ENCODE assay signal across 20 cellular contexts in the genomic region with DNA sequence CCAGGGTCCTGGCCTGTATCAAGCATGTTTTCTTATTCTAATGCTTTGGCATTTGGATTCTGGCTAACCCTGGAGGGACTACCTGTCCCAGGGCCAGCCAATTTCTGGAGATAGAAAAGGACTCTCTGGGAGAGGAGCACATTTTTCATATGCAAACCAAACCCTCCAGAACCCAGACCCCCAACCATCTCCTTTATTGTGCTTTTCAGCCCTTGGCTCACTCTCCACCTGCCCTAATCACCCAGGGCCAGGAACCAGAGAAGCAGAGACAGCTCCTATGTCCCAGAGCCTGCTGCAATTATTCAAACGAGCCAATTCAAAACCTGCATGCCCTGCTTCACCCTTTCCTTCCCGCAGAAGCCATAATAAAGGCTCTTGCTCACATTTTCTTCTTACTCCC. TPM values are rescaled to one million over a fixed set of nuclear protein-coding genes. Genes with fewer than 3 reads are reported as not detected.
DNase-seq lines count a peak whose midpoint lies in the region; ATAC-seq and TF ChIP-seq lines count a peak whose summit lies in the region.
"Had no signal": no experiment of that assay in that cellular context is flagged by ENCODE, and none has a peak within 500 bp of the region (broad histone marks: within the 10 kb centered on the region; RNA-seq: fewer than 3 reads in every experiment).

No MANE protein-coding gene starts in this region.

- H3K4me3 ChIP-seq in HUES64 (ENCODE audit: low read length), result no peak overlapping the region
- H3K4me3 ChIP-seq in neural cell (ENCODE audit: low read length), result no peak overlapping the region
- H3K4me3 ChIP-seq in smooth muscle cell, result no peak overlapping the region
- H3K4me3 ChIP-seq in PC-9, result no peak overlapping the region
- H3K4me3 ChIP-seq: GM12878, GM23248, SJSA1 had no signal

- intact Hi-C loops in PC-9 (cut with micrococcal nuclease; ENCODE audit: unreplicated experiment), result no loop called here

- H3K9me3 ChIP-seq in HUES64 (ENCODE audit: insufficient read depth, low read depth, low read length) (no peaks in the 10 kb centered on the region), neural cell (ENCODE audit: low read length) (no peaks in the 10 kb centered on the region), smooth muscle cell (replicated peaks; ENCODE audit: low read depth) (no peaks in the 10 kb centered on the region), PC-9 (ENCODE audit: insufficient read depth, low read depth) (no peaks in the 10 kb centered on the region)
- H3K9me3 ChIP-seq: BE2C, SJSA1 had no signal

- no peaks in the 10 kb centered on the region for H3K79me2 ChIP-seq in neural cell (replicated peaks; ENCODE audit: insufficient read depth, low read length)
- no peaks in the 10 kb centered on the region for H3K79me2 ChIP-seq in smooth muscle cell (ENCODE audit: low read depth)
- H3K79me2 ChIP-seq in PC-9 (ENCODE audit: low read depth), result no peaks in the 10 kb centered on the region

- peaks cover 21% of the 10 kb centered on the region for H3K4me1 ChIP-seq in HUES64 (ENCODE audit: insufficient read depth, low read length)
- H3K4me1 ChIP-seq in smooth muscle cell (ENCODE audit: low read depth), result peaks cover 5% of the 10 kb centered on the region
- peaks cover 12% of the 10 kb centered on the region for H3K4me1 ChIP-seq in PC-9 (replicated peaks; ENCODE audit: insufficient read depth)
- H3K4me1 ChIP-seq: BE2C, SJSA1 had no signal

- H3F3A ChIP-seq in neural cell (ENCODE audit: insufficient read depth, low read length, poor library complexity, severe bottlenecking) (no peaks in the 10 kb centered on the region), smooth muscle cell (ENCODE audit: low read depth) (no peaks in the 10 kb centered on the region), PC-9 (ENCODE audit: insufficient read depth, low read depth) (no peaks in the 10 kb centered on the region)

- no peaks in the 10 kb centered on the region for H3K27me3 ChIP-seq in HUES64 (ENCODE audit: insufficient read depth, low read length)
- H3K27me3 ChIP-seq in neural cell (ENCODE audit: insufficient read depth, low read depth, low read length), result no peaks in the 10 kb centered on the region
- no peaks in the 10 kb centered on the region for H3K27me3 ChIP-seq in smooth muscle cell (ENCODE audit: low read depth)
- no peaks in the 10 kb centered on the region for H3K27me3 ChIP-seq in PC-9 (ENCODE audit: insufficient read depth, low read depth)
- H3K27me3 ChIP-seq: BE2C, SJSA1 had no signal

- H3K4me2 ChIP-seq in neural cell (ENCODE audit: low read length) (no peak overlapping the region), smooth muscle cell (no peak overlapping the region), PC-9 (no peak overlapping the region)

- H4K20me1 ChIP-seq in neural cell (ENCODE audit: insufficient read depth) (no peaks in the 10 kb centered on the region), smooth muscle cell (ENCODE audit: low read depth) (no peaks in the 10 kb centered on the region), PC-9 (ENCODE audit: insufficient read depth) (no peaks in the 10 kb centered on the region)

- no TSS peak for BruUV-seq in PC-9 (replicated peaks; lab: Mats Ljungman, UMichigan)

- no peak for TF ChIP-seq RAD21 in neural cell (conservative IDR thresholded peaks at IDR 0.05)

- H3K27ac ChIP-seq in HUES64 (ENCODE audit: low read depth, low read length), result peak overlapping the region; percentile 69; the same call in 1 of the 2 replicates
- peak overlapping the region; percentile 54 for H3K27ac ChIP-seq in cingulate gyrus (ENCODE audit: low read depth, low read length)
- H3K27ac ChIP-seq in neural cell (ENCODE audit: low read length), result no peak overlapping the region
- H3K27ac ChIP-seq in smooth muscle cell (ENCODE audit: low read depth), result no peak overlapping the region
- no peak overlapping the region for H3K27ac ChIP-seq in PC-9
- H3K27ac ChIP-seq: 22Rv1, GM23248, SJSA1 had no signal

- DNase-seq in NCI-H1092 treated with DMSO at 0.1 percent for 48 hours (lab: John Stamatoyannopoulos, UW), result peak; percentile 49
- DNase-seq in NCI-H1092 (lab: John Stamatoyannopoulos, UW), result no peak
- no peak for DNase-seq in smooth muscle cell (lab: John Stamatoyannopoulos, UW; ENCODE audit: unreplicated experiment)
- no peak for DNase-seq in PC-9
- DNase-seq: BE2C; CD4-positive, alpha-beta memory T cell; DND-41; GDM1; GM23248; KG1; NK-92 treated with Interleukin-12 subunit alpha and Interleukin-12 subunit beta, amount 100 ng/mL, for 24 hours; SW 1271 had no signal

- H2AFZ ChIP-seq in neural cell (ENCODE audit: low read depth, low read length) (no peak overlapping the region), smooth muscle cell (ENCODE audit: low read depth) (no peak overlapping the region), PC-9 (no peak overlapping the region)
- H2AFZ ChIP-seq: GM23248 had no signal

- no peak for ATAC-seq in HG03196 (IDR thresholded peaks at IDR 0.05; ENCODE audit: unreplicated experiment)
- ATAC-seq: GM12878, HepG2 had no signal

- CTCF ChIA-PET in PC-9 (lab: Charles Lee), result no interaction called here

- TF ChIP-seq EP300 in neural cell (conservative IDR thresholded peaks at IDR 0.05; ENCODE audit: poor library complexity, severe bottlenecking), result no peak

- TF ChIP-seq CTCF in neural cell (IDR thresholded peaks at IDR 0.05; ENCODE audit: poor library complexity, severe bottlenecking), result no peak
- TF ChIP-seq CTCF in smooth muscle cell (IDR thresholded peaks at IDR 0.05; ENCODE audit: borderline replicate concordance, insufficient read depth, poor library complexity, severe bottlenecking), result no peak
- no peak for TF ChIP-seq CTCF in PC-9 (conservative IDR thresholded peaks at IDR 0.05)

- WGBS in HUES64, result 4% methylated on average over 2 of the region's 2 CpGs
- 29% methylated on average over 2 of the region's 2 CpGs for WGBS in smooth muscle cell (ENCODE audit: low lambda C conversion rate)

- POLR2A ChIA-PET in PC-9 (lab: Charles Lee; ENCODE audit: unreplicated experiment), result no interaction called here

- H3K9ac ChIP-seq in HUES64 (ENCODE audit: low read depth, low read length) (no peak overlapping the region), neural cell (ENCODE audit: low read length) (peak overlapping the region; percentile 11), smooth muscle cell (ENCODE audit: low read depth) (no peak overlapping the region)
- H3K9ac ChIP-seq: GM23248 had no signal

- H3K9me2 ChIP-seq in neural cell (ENCODE audit: insufficient read depth, low read length) (no peaks in the 10 kb centered on the region), PC-9 (ENCODE audit: insufficient read depth) (no peaks in the 10 kb centered on the region)

- H3K36me3 ChIP-seq in HUES64 (ENCODE audit: insufficient read depth, low read length), result no peaks in the 10 kb centered on the region
- no peaks in the 10 kb centered on the region for H3K36me3 ChIP-seq in neural cell (ENCODE audit: insufficient read depth, low read length)
- H3K36me3 ChIP-seq in smooth muscle cell (ENCODE audit: low read depth), result no peaks in the 10 kb centered on the region
- no peaks in the 10 kb centered on the region for H3K36me3 ChIP-seq in PC-9 (ENCODE audit: low read depth)
- H3K36me3 ChIP-seq: BE2C, SJSA1 had no signal

TF ChIP-seq in neural cell, 6 proteins besides CTCF, POLR2A, EP300 and RAD21:
- no peak for TF ChIP-seq TAF1 (IDR thresholded peaks at IDR 0.05; ENCODE audit: low read depth)
- TF ChIP-seq POLR2AphosphoS5 (IDR thresholded peaks at IDR 0.05), result no peak
- no peak for TF ChIP-seq EZH2 (IDR thresholded peaks at IDR 0.05; ENCODE audit: borderline replicate concordance, insufficient read depth, low read length, poor library complexity, severe bottlenecking)
- TF ChIP-seq SMC3 (conservative IDR thresholded peaks at IDR 0.05; ENCODE audit: poor library complexity), result no peak
- TF ChIP-seq, protein P1, sequence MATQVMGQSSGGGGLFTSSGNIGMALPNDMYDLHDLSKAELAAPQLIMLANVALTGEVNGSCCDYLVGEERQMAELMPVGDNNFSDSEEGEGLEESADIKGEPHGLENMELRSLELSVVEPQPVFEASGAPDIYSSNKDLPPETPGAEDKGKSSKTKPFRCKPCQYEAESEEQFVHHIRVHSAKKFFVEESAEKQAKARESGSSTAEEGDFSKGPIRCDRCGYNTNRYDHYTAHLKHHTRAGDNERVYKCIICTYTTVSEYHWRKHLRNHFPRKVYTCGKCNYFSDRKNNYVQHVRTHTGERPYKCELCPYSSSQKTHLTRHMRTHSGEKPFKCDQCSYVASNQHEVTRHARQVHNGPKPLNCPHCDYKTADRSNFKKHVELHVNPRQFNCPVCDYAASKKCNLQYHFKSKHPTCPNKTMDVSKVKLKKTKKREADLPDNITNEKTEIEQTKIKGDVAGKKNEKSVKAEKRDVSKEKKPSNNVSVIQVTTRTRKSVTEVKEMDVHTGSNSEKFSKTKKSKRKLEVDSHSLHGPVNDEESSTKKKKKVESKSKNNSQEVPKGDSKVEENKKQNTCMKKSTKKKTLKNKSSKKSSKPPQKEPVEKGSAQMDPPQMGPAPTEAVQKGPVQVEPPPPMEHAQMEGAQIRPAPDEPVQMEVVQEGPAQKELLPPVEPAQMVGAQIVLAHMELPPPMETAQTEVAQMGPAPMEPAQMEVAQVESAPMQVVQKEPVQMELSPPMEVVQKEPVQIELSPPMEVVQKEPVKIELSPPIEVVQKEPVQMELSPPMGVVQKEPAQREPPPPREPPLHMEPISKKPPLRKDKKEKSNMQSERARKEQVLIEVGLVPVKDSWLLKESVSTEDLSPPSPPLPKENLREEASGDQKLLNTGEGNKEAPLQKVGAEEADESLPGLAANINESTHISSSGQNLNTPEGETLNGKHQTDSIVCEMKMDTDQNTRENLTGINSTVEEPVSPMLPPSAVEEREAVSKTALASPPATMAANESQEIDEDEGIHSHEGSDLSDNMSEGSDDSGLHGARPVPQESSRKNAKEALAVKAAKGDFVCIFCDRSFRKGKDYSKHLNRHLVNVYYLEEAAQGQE (IDR thresholded peaks at IDR 0.05; ENCODE audit: borderline replicate concordance), result no peak
- no peak for TF ChIP-seq MXI1 (conservative IDR thresholded peaks at IDR 0.05; ENCODE audit: poor library complexity, severe bottlenecking)

RNA-seq across cellular contexts. Expression of a gene that starts 23.8 kb away (rescaled TPM):
- 4.4 TPM for polyA plus RNA-seq in HUES64 (2013, experiment 1 of 2)
- polyA plus RNA-seq in HUES64 (2013, experiment 2 of 2), result 4.4 TPM
- polyA plus RNA-seq in neural cell (not detected in 2 replicates), smooth muscle cell (38.4 and 78.8 TPM in 2 replicates)
- not detected in 2 replicates for polyA minus RNA-seq in neural cell
- total RNA-seq in smooth muscle cell (73.8 and 103 TPM in 2 replicates), PC-9 (2021) (4.8 and 6.0 TPM in 2 replicates)
- total RNA-seq: CD4-positive, alpha-beta memory T cell had no signal
- polyA plus RNA-seq: CD4-positive, alpha-beta memory T cell; GM12878 had no signal

Comparison
In these comparisons a context has a peak if more than half of its experiments do, and no peak if none do; other contexts are left out.
1. H3K27ac ChIP-seq: peak in HUES64 (single experiment) and cingulate gyrus (single experiment); none in neural cell (single experiment), smooth muscle cell (single experiment) and PC-9 (single experiment).
2. RNA of a gene that starts 23.8 kb away (total RNA-seq): 73.8 to 103 TPM in smooth muscle cell; 4.8 to 6.0 TPM in PC-9; every median in the first group is over 10 times any median in the second.